In the genomic region with DNA sequence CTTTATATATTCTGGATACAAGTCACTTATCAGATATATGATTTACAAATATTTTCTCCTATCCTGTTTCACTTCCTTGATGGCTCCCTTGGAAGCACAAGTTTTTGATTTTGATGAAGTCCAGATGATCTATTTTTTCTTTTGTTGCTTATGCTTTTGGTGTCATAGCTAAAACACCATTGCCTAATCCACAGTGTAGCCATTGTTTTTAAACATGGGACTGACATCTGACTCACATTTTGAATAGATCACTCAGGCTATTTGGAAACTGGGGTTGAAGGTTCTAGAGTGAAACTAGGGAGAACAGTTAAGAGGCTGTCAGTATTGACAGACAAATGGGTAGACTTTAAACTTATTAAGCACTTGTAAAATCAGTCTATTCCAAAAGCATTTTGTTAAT, we compare ENCODE assay signal across 13 cellular contexts. TPM values are rescaled to one million over a fixed set of nuclear protein-coding genes. Genes with fewer than 3 reads are reported as not detected.
DNase-seq lines count a peak whose midpoint lies in the region; ATAC-seq and TF ChIP-seq lines count a peak whose summit lies in the region.
"Had no signal": no experiment of that assay in that cellular context is flagged by ENCODE, and none has a peak within 500 bp of the region (broad histone marks: within the 10 kb centered on the region; RNA-seq: fewer than 3 reads in every experiment).

No MANE protein-coding gene starts in this region.

- no peak overlapping the region for H3K4me3 ChIP-seq in fibroblast of pulmonary artery (replicated peaks; ENCODE audit: low read depth, low read length)
- H3K4me3 ChIP-seq: body of pancreas, gastrocnemius medialis had no signal

- peaks cover 26 to 27% of the 10 kb centered on the region in 2 donors for H3K27me3 Mint-ChIP-seq in natural killer cell (ENCODE audit: low read depth in 2 of 2)
- peaks cover 2% of the 10 kb centered on the region for H3K27me3 Mint-ChIP-seq in activated CD4-positive, alpha-beta T cell treated with anti-CD3 and anti-CD28 coated beads, Interleukin-2, amount 10 ng/mL, durations not matched to agents 7 days and 5 days

- H3K9me3 Mint-ChIP-seq in natural killer cell, result no peaks in the 10 kb centered on the region
- no peaks in the 10 kb centered on the region for H3K9me3 Mint-ChIP-seq in activated CD4-positive, alpha-beta T cell treated with anti-CD3 and anti-CD28 coated beads, Interleukin-2, amount 10 ng/mL, durations not matched to agents 7 days and 5 days
- H3K9me3 Mint-ChIP-seq: activated naive CD4-positive, alpha-beta T cell treated with anti-CD3 and anti-CD28 coated beads for 36 hours had no signal

- H3K4me3 Mint-ChIP-seq in natural killer cell, result no peak overlapping the region
- no peak overlapping the region for H3K4me3 Mint-ChIP-seq in activated CD4-positive, alpha-beta T cell treated with anti-CD3 and anti-CD28 coated beads, Interleukin-2, amount 10 ng/mL, durations not matched to agents 7 days and 5 days
- H3K4me3 Mint-ChIP-seq: activated naive CD4-positive, alpha-beta T cell treated with anti-CD3 and anti-CD28 coated beads for 36 hours had no signal

- no peaks in the 10 kb centered on the region for H3K4me1 Mint-ChIP-seq in natural killer cell
- peaks cover 25% of the 10 kb centered on the region for H3K4me1 Mint-ChIP-seq in activated CD4-positive, alpha-beta T cell treated with anti-CD3 and anti-CD28 coated beads, Interleukin-2, amount 10 ng/mL, durations not matched to agents 7 days and 5 days

- ATAC-seq in HG03432 (IDR thresholded peaks at IDR 0.05; ENCODE audit: unreplicated experiment) (peak; percentile 27), SK-N-SH treated with all-trans-retinoic acid at 6 μM for 48 hours (peak; percentile 39), natural killer cell (no peak)
- ATAC-seq: body of pancreas, gastrocnemius medialis had no signal

- CTCF ChIA-PET in activated CD4-positive, alpha-beta T cell treated with anti-CD3 and anti-CD28 coated beads, Interleukin-2, amount 10 ng/mL, durations not matched to agents 7 days and 5 days (lab: Charles Lee), result interaction anchor here (1.5 kb wide), 1 partner anchor 16 kb away, joined by 4 read pairs; a partner anchor contains a TSS

- H3K27ac Mint-ChIP-seq in natural killer cell, result no peak overlapping the region
- no peak overlapping the region for H3K27ac Mint-ChIP-seq in activated CD4-positive, alpha-beta T cell treated with anti-CD3 and anti-CD28 coated beads, Interleukin-2, amount 10 ng/mL, durations not matched to agents 7 days and 5 days
- H3K27ac Mint-ChIP-seq: activated naive CD4-positive, alpha-beta T cell treated with anti-CD3 and anti-CD28 coated beads for 36 hours had no signal

- intact Hi-C loops in natural killer cell (cut with micrococcal nuclease), result no loop called here

- POLR2A ChIA-PET in activated CD4-positive, alpha-beta T cell treated with anti-CD3 and anti-CD28 coated beads, Interleukin-2, amount 10 ng/mL, durations not matched to agents 7 days and 5 days (lab: Charles Lee), result no interaction called here

- TF ChIP-seq CTCF in fibroblast of pulmonary artery (IDR thresholded peaks at IDR 0.05; ENCODE audit: low read length, missing control alignments) (no peak), natural killer cell (IDR thresholded peaks at IDR 0.05) (no peak)

- H3K36me3 Mint-ChIP-seq in natural killer cell, result no peaks in the 10 kb centered on the region
- H3K36me3 Mint-ChIP-seq in activated CD4-positive, alpha-beta T cell treated with anti-CD3 and anti-CD28 coated beads, Interleukin-2, amount 10 ng/mL, durations not matched to agents 7 days and 5 days (ENCODE audit: low read depth), result peaks cover 15% of the 10 kb centered on the region

- DNase-seq in fibroblast of pulmonary artery (ENCODE audit: low read depth) (peak; percentile 82), stromal cell of bone marrow (ENCODE audit: low read depth) (peak; percentile 83), natural killer cell (no peak)
- DNase-seq in activated CD4-positive, alpha-beta T cell treated with anti-CD3 and anti-CD28 coated beads, Interleukin-2, amount 10 ng/mL, durations not matched to agents 7 days and 5 days, result no peak
- DNase-seq in stimulated activated CD4-positive, alpha-beta T cell treated with anti-CD3 and anti-CD28 coated beads, Interleukin-1b, Interleukin-23, amount 100 ng/mL, for 48 hours, result no peak
- DNase-seq: activated naive CD4-positive, alpha-beta T cell treated with anti-CD3 and anti-CD28 coated beads for 36 hours; body of pancreas; gastrocnemius medialis; mesendoderm; MM.1S; NCI-H748 treated with DMSO at 0.1 percent for 48 hours had no signal

TF ChIP-seq in SK-N-SH treated with all-trans-retinoic acid at 6 μM for 48 hours, 23 proteins besides CTCF, POLR2A, EP300 and RAD21 (continues in another document):
- TF ChIP-seq, protein P1, sequence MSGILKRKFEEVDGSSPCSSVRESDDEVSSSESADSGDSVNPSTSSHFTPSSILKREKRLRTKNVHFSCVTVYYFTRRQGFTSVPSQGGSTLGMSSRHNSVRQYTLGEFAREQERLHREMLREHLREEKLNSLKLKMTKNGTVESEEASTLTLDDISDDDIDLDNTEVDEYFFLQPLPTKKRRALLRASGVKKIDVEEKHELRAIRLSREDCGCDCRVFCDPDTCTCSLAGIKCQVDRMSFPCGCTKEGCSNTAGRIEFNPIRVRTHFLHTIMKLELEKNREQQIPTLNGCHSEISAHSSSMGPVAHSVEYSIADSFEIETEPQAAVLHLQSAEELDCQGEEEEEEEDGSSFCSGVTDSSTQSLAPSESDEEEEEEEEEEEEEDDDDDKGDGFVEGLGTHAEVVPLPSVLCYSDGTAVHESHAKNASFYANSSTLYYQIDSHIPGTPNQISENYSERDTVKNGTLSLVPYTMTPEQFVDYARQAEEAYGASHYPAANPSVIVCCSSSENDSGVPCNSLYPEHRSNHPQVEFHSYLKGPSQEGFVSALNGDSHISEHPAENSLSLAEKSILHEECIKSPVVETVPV (CRISPR knock-in tag; IDR thresholded peaks at IDR 0.05), result no peak
- no peak for TF ChIP-seq PPARA (CRISPR knock-in tag; IDR thresholded peaks at IDR 0.05; ENCODE audit: borderline replicate concordance)
- no peak for TF ChIP-seq OSR1 (CRISPR knock-in tag; IDR thresholded peaks at IDR 0.05)
- TF ChIP-seq, protein P2, sequence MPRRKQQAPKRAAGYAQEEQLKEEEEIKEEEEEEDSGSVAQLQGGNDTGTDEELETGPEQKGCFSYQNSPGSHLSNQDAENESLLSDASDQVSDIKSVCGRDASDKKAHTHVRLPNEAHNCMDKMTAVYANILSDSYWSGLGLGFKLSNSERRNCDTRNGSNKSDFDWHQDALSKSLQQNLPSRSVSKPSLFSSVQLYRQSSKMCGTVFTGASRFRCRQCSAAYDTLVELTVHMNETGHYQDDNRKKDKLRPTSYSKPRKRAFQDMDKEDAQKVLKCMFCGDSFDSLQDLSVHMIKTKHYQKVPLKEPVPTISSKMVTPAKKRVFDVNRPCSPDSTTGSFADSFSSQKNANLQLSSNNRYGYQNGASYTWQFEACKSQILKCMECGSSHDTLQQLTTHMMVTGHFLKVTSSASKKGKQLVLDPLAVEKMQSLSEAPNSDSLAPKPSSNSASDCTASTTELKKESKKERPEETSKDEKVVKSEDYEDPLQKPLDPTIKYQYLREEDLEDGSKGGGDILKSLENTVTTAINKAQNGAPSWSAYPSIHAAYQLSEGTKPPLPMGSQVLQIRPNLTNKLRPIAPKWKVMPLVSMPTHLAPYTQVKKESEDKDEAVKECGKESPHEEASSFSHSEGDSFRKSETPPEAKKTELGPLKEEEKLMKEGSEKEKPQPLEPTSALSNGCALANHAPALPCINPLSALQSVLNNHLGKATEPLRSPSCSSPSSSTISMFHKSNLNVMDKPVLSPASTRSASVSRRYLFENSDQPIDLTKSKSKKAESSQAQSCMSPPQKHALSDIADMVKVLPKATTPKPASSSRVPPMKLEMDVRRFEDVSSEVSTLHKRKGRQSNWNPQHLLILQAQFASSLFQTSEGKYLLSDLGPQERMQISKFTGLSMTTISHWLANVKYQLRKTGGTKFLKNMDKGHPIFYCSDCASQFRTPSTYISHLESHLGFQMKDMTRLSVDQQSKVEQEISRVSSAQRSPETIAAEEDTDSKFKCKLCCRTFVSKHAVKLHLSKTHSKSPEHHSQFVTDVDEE (CRISPR knock-in tag; IDR thresholded peaks at IDR 0.05), result no peak
- no peak for TF ChIP-seq RARB (CRISPR knock-in tag; IDR thresholded peaks at IDR 0.05)
- TF ChIP-seq ISL1 (CRISPR knock-in tag; IDR thresholded peaks at IDR 0.05), result no peak
- no peak for TF ChIP-seq SNAI2 (CRISPR knock-in tag; IDR thresholded peaks at IDR 0.05)
- no peak for TF ChIP-seq TOX (CRISPR knock-in tag; IDR thresholded peaks at IDR 0.05; ENCODE audit: borderline replicate concordance)
- TF ChIP-seq ESRRG (CRISPR knock-in tag; IDR thresholded peaks at IDR 0.05), result no peak
- no peak for TF ChIP-seq ZC3H10 (CRISPR knock-in tag; IDR thresholded peaks at IDR 0.05)
- TF ChIP-seq GLIS3 (CRISPR knock-in tag; IDR thresholded peaks at IDR 0.05), result no peak
- no peak for TF ChIP-seq BACH2 (CRISPR knock-in tag; IDR thresholded peaks at IDR 0.05; ENCODE audit: borderline replicate concordance)
- no peak for TF ChIP-seq TCF4 (CRISPR knock-in tag; IDR thresholded peaks at IDR 0.05; ENCODE audit: borderline replicate concordance)
- no peak for TF ChIP-seq ARNTL (CRISPR knock-in tag; IDR thresholded peaks at IDR 0.05; ENCODE audit: borderline replicate concordance, low read depth)
- TF ChIP-seq ZFP30 (CRISPR knock-in tag; IDR thresholded peaks at IDR 0.05), result no peak
- TF ChIP-seq, protein P3, sequence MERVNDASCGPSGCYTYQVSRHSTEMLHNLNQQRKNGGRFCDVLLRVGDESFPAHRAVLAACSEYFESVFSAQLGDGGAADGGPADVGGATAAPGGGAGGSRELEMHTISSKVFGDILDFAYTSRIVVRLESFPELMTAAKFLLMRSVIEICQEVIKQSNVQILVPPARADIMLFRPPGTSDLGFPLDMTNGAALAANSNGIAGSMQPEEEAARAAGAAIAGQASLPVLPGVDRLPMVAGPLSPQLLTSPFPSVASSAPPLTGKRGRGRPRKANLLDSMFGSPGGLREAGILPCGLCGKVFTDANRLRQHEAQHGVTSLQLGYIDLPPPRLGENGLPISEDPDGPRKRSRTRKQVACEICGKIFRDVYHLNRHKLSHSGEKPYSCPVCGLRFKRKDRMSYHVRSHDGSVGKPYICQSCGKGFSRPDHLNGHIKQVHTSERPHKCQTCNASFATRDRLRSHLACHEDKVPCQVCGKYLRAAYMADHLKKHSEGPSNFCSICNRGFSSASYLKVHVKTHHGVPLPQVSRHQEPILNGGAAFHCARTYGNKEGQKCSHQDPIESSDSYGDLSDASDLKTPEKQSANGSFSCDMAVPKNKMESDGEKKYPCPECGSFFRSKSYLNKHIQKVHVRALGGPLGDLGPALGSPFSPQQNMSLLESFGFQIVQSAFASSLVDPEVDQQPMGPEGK (CRISPR knock-in tag; IDR thresholded peaks at IDR 0.05; ENCODE audit: borderline replicate concordance), result no peak

RNA-seq across cellular contexts. Expression of a gene that starts 16.6 kb away (rescaled TPM):
- total RNA-seq in natural killer cell, result 1 to 10 TPM in 1 of 3 donors, under 1 TPM in 2; 0.32 to 1.6 (median 0.75) TPM
- total RNA-seq in activated CD4-positive, alpha-beta T cell treated with anti-CD3 and anti-CD28 coated beads, Interleukin-2, amount 10 ng/mL, durations not matched to agents 7 days and 5 days, result 10 to 100 TPM; 37.3 to 42.6 TPM

Comparison
In these comparisons a context has a peak if more than half of its experiments do, and no peak if none do; other contexts are left out.
1. ATAC-seq: peak in HG03432 (single experiment) and SK-N-SH treated with all-trans-retinoic acid at 6 μM for 48 hours (single experiment); none in natural killer cell (0 of 3).
2. DNase-seq: peak in fibroblast of pulmonary artery (single experiment) and stromal cell of bone marrow (single experiment); none in natural killer cell (single experiment), activated CD4-positive, alpha-beta T cell treated with anti-CD3 and anti-CD28 coated beads, Interleukin-2, amount 10 ng/mL, durations not matched to agents 7 days and 5 days (single experiment) and stimulated activated CD4-positive, alpha-beta T cell treated with anti-CD3 and anti-CD28 coated beads, Interleukin-1b, Interleukin-23, amount 100 ng/mL, for 48 hours (single experiment).
3. RNA of a gene that starts 16.6 kb away (total RNA-seq): 37.3 to 42.6 TPM in activated CD4-positive, alpha-beta T cell treated with anti-CD3 and anti-CD28 coated beads, Interleukin-2, amount 10 ng/mL, durations not matched to agents 7 days and 5 days; 0.32 to 1.6 TPM in natural killer cell; every median in the first group is over 10 times any median in the second.